33 cellular contexts compared by ENCODE assay signal in genomic region chr3:65858749-65859148, GRCh38.
DNase-seq lines count a peak whose midpoint lies in the region; ATAC-seq and TF ChIP-seq lines count a peak whose summit lies in the region.
"Had no signal": no experiment of that assay in that cellular context is flagged by ENCODE, and none has a peak within 500 bp of the region (broad histone marks: within the 10 kb centered on the region; RNA-seq: fewer than 3 reads in every experiment).

No MANE protein-coding gene starts in this region.

- ATAC-seq in activated T-cell treated with anti-CD3 and anti-CD28 coated beads, Interleukin-2, amount 50 U/mL, for 72 hours (replicated peaks in 1 of 2): no peak
- ATAC-seq in GM18498 (IDR thresholded peaks at IDR 0.05; ENCODE audit: unreplicated experiment): no peak
- ATAC-seq: A549; CD8-positive, alpha-beta T cell had no signal

- CTCF ChIA-PET in HEK293 (lab: Yijun Ruan, JAX): no interaction called here

- no CpG with 5 or more reads among the region's 6 CpGs for WGBS in mesendoderm (ENCODE audit: extremely low coverage, insufficient coverage, low lambda C conversion rate)

- H3K79me1 ChIP-seq in mesendoderm (ENCODE audit: low read length): peaks cover 7% of the 10 kb centered on the region

- no peak overlapping the region for H3K4me3 Mint-ChIP-seq in activated T-cell treated with anti-CD3 and anti-CD28 coated beads, Interleukin-2, amount 50 U/mL, for 72 hours
- H3K4me3 Mint-ChIP-seq: B cell; CD14-positive monocyte; CD4-positive, alpha-beta memory T cell; CD4-positive, alpha-beta T cell; CD4-positive, CD25-positive, alpha-beta regulatory T cell; CD8-positive, alpha-beta memory T cell; CD8-positive, alpha-beta T cell had no signal

- no peaks in the 10 kb centered on the region for H3K27me3 Mint-ChIP-seq in activated T-cell treated with anti-CD3 and anti-CD28 coated beads, Interleukin-2, amount 50 U/mL, for 72 hours (ENCODE audit: low read depth)
- H3K27me3 Mint-ChIP-seq: B cell; CD4-positive, alpha-beta memory T cell; CD4-positive, alpha-beta T cell; CD4-positive, CD25-positive, alpha-beta regulatory T cell; CD8-positive, alpha-beta memory T cell had no signal

- no peaks in the 10 kb centered on the region for H3K27me3 ChIP-seq in mesendoderm (ENCODE audit: insufficient read depth, low read length, poor library complexity)
- H3K27me3 ChIP-seq: BE2C; BLaER1; BLaER1 treated with 17β-estradiol and CSF1 and Interleukin-3, amounts not matched to agents 10 nM and 100 nM had no signal

- H3K79me2 ChIP-seq in mesendoderm (ENCODE audit: control insufficient read depth, insufficient read depth, low read length): peaks cover 3% of the 10 kb centered on the region

- H2AK5ac ChIP-seq in mesendoderm (ENCODE audit: low read length): no peak overlapping the region

- 0 out of 2 replicates have a peak, but pooled peaks cover 2% of the 10 kb centered on the region for H3K4me1 ChIP-seq in HEK293 (ENCODE audit: control insufficient read depth, insufficient read depth, low read length)
- peaks cover 20% of the 10 kb centered on the region for H3K4me1 ChIP-seq in mesendoderm (ENCODE audit: control insufficient read depth, low read depth, low read length)
- H3K4me1 ChIP-seq: BE2C had no signal

- peaks cover 2 to 4% of the 10 kb centered on the region in 2 donors for H3K9me3 Mint-ChIP-seq in activated T-cell treated with anti-CD3 and anti-CD28 coated beads, Interleukin-2, amount 50 U/mL, for 72 hours

- H3K36me3 Mint-ChIP-seq in activated T-cell treated with anti-CD3 and anti-CD28 coated beads, Interleukin-2, amount 50 U/mL, for 72 hours (ENCODE audit: insufficient read depth in 2 of 2): no peaks in the 10 kb centered on the region
- H3K36me3 Mint-ChIP-seq: CD14-positive monocyte; CD4-positive, alpha-beta memory T cell; CD4-positive, CD25-positive, alpha-beta regulatory T cell; CD8-positive, alpha-beta memory T cell; CD8-positive, alpha-beta T cell had no signal

- no peak overlapping the region for H3K27ac ChIP-seq in HEK293 (ENCODE audit: extremely low read depth, low read depth, low read length)
- H3K27ac ChIP-seq in VCaP: peak overlapping the region; percentile 91
- no peak overlapping the region for H3K27ac ChIP-seq in mesendoderm (ENCODE audit: low read depth, low read length)
- H3K27ac ChIP-seq: 22Rv1; A549; BLaER1; BLaER1 treated with 17β-estradiol and CSF1 and Interleukin-3, amounts not matched to agents 10 nM and 100 nM; C4-2B had no signal

- no peak overlapping the region for H3K4me2 ChIP-seq in mesendoderm (ENCODE audit: low read length)
- H3K4me2 ChIP-seq: A549; BLaER1; BLaER1 treated with 17β-estradiol and CSF1 and Interleukin-3, amounts not matched to agents 10 nM and 100 nM had no signal

- no peak overlapping the region for H3K4me3 ChIP-seq in HEK293 (ENCODE audit: low read depth, low read length)
- no peak overlapping the region for H3K4me3 ChIP-seq in mesendoderm (ENCODE audit: low read length)
- H3K4me3 ChIP-seq: A549; BLaER1; BLaER1 treated with 17β-estradiol and CSF1 and Interleukin-3, amounts not matched to agents 10 nM and 100 nM had no signal

- H2BK15ac ChIP-seq in mesendoderm (replicated peaks; ENCODE audit: low read depth): no peak overlapping the region

- no peak overlapping the region for H3K4ac ChIP-seq in mesendoderm (ENCODE audit: low read depth, low read length)

- no peaks in the 10 kb centered on the region for H3K36me3 ChIP-seq in HEK293 (ENCODE audit: control insufficient read depth in 2 of 2, insufficient read depth in 1 of 2, low read length in 2 of 2)
- H3K36me3 ChIP-seq in mesendoderm (ENCODE audit: control insufficient read depth, insufficient read depth, low read length): no peaks in the 10 kb centered on the region
- H3K36me3 ChIP-seq: BE2C; BLaER1 treated with 17β-estradiol and CSF1 and Interleukin-3, amounts not matched to agents 10 nM and 100 nM had no signal

- H3K9ac ChIP-seq in mesendoderm (ENCODE audit: low read length): no peak overlapping the region
- H3K9ac ChIP-seq: BLaER1; BLaER1 treated with 17β-estradiol and CSF1 and Interleukin-3, amounts not matched to agents 10 nM and 100 nM had no signal

- H3K27ac Mint-ChIP-seq in activated T-cell treated with anti-CD3 and anti-CD28 coated beads, Interleukin-2, amount 50 U/mL, for 72 hours: no peak overlapping the region
- H3K27ac Mint-ChIP-seq: B cell; CD14-positive monocyte; CD4-positive, alpha-beta memory T cell; CD4-positive, alpha-beta T cell; CD4-positive, CD25-positive, alpha-beta regulatory T cell; CD8-positive, alpha-beta memory T cell; CD8-positive, alpha-beta T cell had no signal

- no peaks in the 10 kb centered on the region for H3K9me3 ChIP-seq in HEK293 (ENCODE audit: control insufficient read depth, insufficient read depth, low read depth, low read length)
- H3K9me3 ChIP-seq: A549, BE2C, Caco-2 had no signal

- H2BK120ac ChIP-seq in mesendoderm (ENCODE audit: low read depth, low read length): no peak overlapping the region

- H4K5ac ChIP-seq in mesendoderm (ENCODE audit: low read length): no peak overlapping the region

- no peak for TF ChIP-seq CTCF in HEK293 (tag by site-specific recombination; IDR thresholded peaks at IDR 0.05)
- no peak for TF ChIP-seq CTCF in VCaP (conservative IDR thresholded peaks at IDR 0.05)

- peak overlapping the region; percentile 25 for H3K56ac ChIP-seq in mesendoderm (ENCODE audit: low read length)

- DNase-seq in mesendoderm: no peak
- DNase-seq in activated T-cell treated with anti-CD3 and anti-CD28 coated beads, Interleukin-2, amount 50 U/mL, for 72 hours: no peak
- no peak for DNase-seq in NAMALWA (ENCODE audit: low spot score)
- DNase-seq: 8988T; ACHN; AML-193; BE2C; C1 segment of cervical spinal cord; Caco-2; Calu3; CD4-positive, alpha-beta memory T cell; CD4-positive, alpha-beta T cell; CD4-positive, CD25-positive, alpha-beta regulatory T cell; CD8-positive, alpha-beta memory T cell; CD8-positive, alpha-beta T cell; COR-L47; DMS 273 treated with DMSO at 0.1 percent for 48 hours; DMS153; DMS53; DMS79; DMS79 treated with DMSO at 0.1 percent for 48 hours; DND-41; EL had no signal

- H3K4me1 Mint-ChIP-seq in activated T-cell treated with anti-CD3 and anti-CD28 coated beads, Interleukin-2, amount 50 U/mL, for 72 hours (ENCODE audit: low read depth): no peaks in the 10 kb centered on the region
- H3K4me1 Mint-ChIP-seq: B cell; CD14-positive monocyte; CD4-positive, alpha-beta memory T cell had no signal

- no peak overlapping the region for H4K8ac ChIP-seq in mesendoderm (ENCODE audit: low read depth, low read length)

- H2BK5ac ChIP-seq in mesendoderm (ENCODE audit: low read length): no peak overlapping the region

- no peak overlapping the region for H3K23ac ChIP-seq in mesendoderm (ENCODE audit: low read length)

- no peak overlapping the region for H3K18ac ChIP-seq in mesendoderm (ENCODE audit: low read length)

- POLR2A ChIA-PET in HEK293 (lab: Yijun Ruan, JAX): no interaction called here

TF ChIP-seq in HEK293, 187 proteins besides CTCF, POLR2A, EP300 and RAD21:
- TF ChIP-seq OVOL3 (tag by site-specific recombination; IDR thresholded peaks at IDR 0.05) (no peak), ZNF133 (tag by site-specific recombination; IDR thresholded peaks at IDR 0.05) (peak; percentile 93)
